In the genomic region with DNA sequence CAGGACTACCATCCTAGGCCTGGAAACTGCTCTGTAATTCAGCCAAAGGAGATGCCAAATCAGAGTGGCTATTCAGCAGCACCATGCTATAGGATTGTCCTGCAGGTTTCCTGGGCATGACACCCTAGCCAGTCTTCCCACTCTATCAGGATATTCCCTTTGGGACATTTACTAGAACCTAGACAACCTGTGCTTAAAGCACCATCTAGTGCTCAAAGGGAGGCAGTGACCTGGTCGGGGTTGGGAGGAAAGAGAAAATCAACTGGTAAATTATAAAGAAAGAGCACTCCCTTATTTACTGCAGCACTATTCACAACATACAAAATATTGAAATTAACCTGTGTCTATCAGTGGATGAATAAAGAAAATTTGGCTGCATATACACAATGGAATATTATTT, we compare ENCODE assay signal across 9 cellular contexts.
A peak's percentile ranks its signal among the peaks of the same experiment; 100 is the strongest.
DNase-seq lines count a peak whose midpoint lies in the region; ATAC-seq, FAIRE-seq and TF ChIP-seq lines count a peak whose summit lies in the region.
"Had no signal": no experiment of that assay in that cellular context is flagged by ENCODE, and none has a peak within 500 bp of the region (broad histone marks: within the 10 kb centered on the region; RNA-seq: fewer than 3 reads in every experiment).

No MANE protein-coding gene starts in this region.

- no peak overlapping the region for H3K4me3 Mint-ChIP-seq in progenitor cell of endocrine pancreas (ENCODE audit: low read depth)

- peaks cover 0 to 10% of the 10 kb centered on the region in 2 experiments for H3K27me3 ChIP-seq in endothelial cell of umbilical vein (ENCODE audit: control insufficient read depth in 2 of 2, insufficient read depth in 2 of 2, low read length in 2 of 2)

- POLR2A ChIA-PET in endothelial cell of umbilical vein (lab: Charles Lee): no interaction called here

- ATAC-seq in GM18873 (IDR thresholded peaks at IDR 0.05; ENCODE audit: low FRiP score, unreplicated experiment) (no peak), GM19463 (IDR thresholded peaks at IDR 0.05; ENCODE audit: unreplicated experiment) (no peak)

- peaks cover 3% of the 10 kb centered on the region for H3K27me3 Mint-ChIP-seq in progenitor cell of endocrine pancreas

- peaks cover 5% of the 10 kb centered on the region for H3K4me1 Mint-ChIP-seq in progenitor cell of endocrine pancreas (ENCODE audit: low read depth)

- no peak overlapping the region for H3K4me2 ChIP-seq in endothelial cell of umbilical vein (ENCODE audit: insufficient read depth, low read length)

- peak; percentile 10 for DNase-seq in DMS153 (lab: John Stamatoyannopoulos, UW)
- DNase-seq in DMS153 treated with DMSO at 0.1 percent for 48 hours (lab: John Stamatoyannopoulos, UW; ENCODE audit: unreplicated experiment): no peak
- DNase-seq in NCI-H226: peak; percentile 33
- DNase-seq in endothelial cell of umbilical vein (ENCODE audit: low read depth, low spot score): peak; percentile 47
- no peak for DNase-seq in progenitor cell of endocrine pancreas (ENCODE audit: low spot score, unreplicated experiment)
- no peak for DNase-seq in NCI-H2029 treated with DMSO at 0.1 percent for 48 hours (lab: John Stamatoyannopoulos, UW)

- TF ChIP-seq CTCF in endothelial cell of umbilical vein (IDR thresholded peaks at IDR 0.05; ENCODE audit: extremely low read depth in 1 of 2, insufficient read depth in 1 of 2, low read depth in 1 of 2, low read length in 2 of 2) (peak; percentile 56 to 72), progenitor cell of endocrine pancreas (IDR thresholded peaks at IDR 0.05; ENCODE audit: unreplicated experiment) (peak; percentile 68)

- H3K36me3 Mint-ChIP-seq in progenitor cell of endocrine pancreas (ENCODE audit: insufficient read depth): no peaks in the 10 kb centered on the region

- H3K27ac Mint-ChIP-seq in progenitor cell of endocrine pancreas: no peak overlapping the region

- no TSS peak for BruUV-seq in endothelial cell of umbilical vein (replicated peaks; lab: Mats Ljungman, UMichigan)

- no peaks in the 10 kb centered on the region for H4K20me1 ChIP-seq in endothelial cell of umbilical vein (replicated peaks; ENCODE audit: control insufficient read depth, extremely low read depth, insufficient read depth, low read length)

- no peaks in the 10 kb centered on the region for H3K4me1 ChIP-seq in endothelial cell of umbilical vein (ENCODE audit: control insufficient read depth, extremely low read depth, insufficient read depth, low read length)

- H3K9ac ChIP-seq in endothelial cell of umbilical vein (replicated peaks; ENCODE audit: extremely low read depth, insufficient read depth, low read length): no peak overlapping the region

- no peak overlapping the region for H2AFZ ChIP-seq in endothelial cell of umbilical vein (ENCODE audit: low read depth, low read length)

- H3K27ac ChIP-seq in endothelial cell of umbilical vein (ENCODE audit: insufficient read depth, low read depth, low read length): no peak overlapping the region

- no peak overlapping the region for H3K4me3 ChIP-seq in endothelial cell of umbilical vein (replicated peaks in 1 of 3; ENCODE audit: insufficient read depth in 1 of 3, low read depth in 1 of 3, low read length in 3 of 3)

- H3K9me3 Mint-ChIP-seq in progenitor cell of endocrine pancreas (ENCODE audit: low read depth): no peaks in the 10 kb centered on the region

- dilution Hi-C loops in endothelial cell of umbilical vein (cut with MboI; ENCODE audit: extremely low pct_ligation_motif_present, low sequenced_read_pairs): no loop called here

- FAIRE-seq in endothelial cell of umbilical vein (lab: Jason Lieb, UNC): peak; percentile 93
- FAIRE-seq: A204.1 had no signal

- no peaks in the 10 kb centered on the region for H3K79me2 ChIP-seq in endothelial cell of umbilical vein (ENCODE audit: control insufficient read depth, insufficient read depth, low read length)

- CTCF ChIA-PET in endothelial cell of umbilical vein (lab: Charles Lee): interaction anchor here (1.3 to 3.0 kb wide), 9 partner anchors 61 to 478 kb away, joined by 3 to 23 read pairs (median 9); a partner anchor contains a TSS

- no peak for TF ChIP-seq POLR2A in endothelial cell of umbilical vein (IDR thresholded peaks at IDR 0.05; ENCODE audit: low read depth, low read length)

- intact Hi-C loops in endothelial cell of umbilical vein (cut with micrococcal nuclease): loop anchor here (1.0 kb wide), 3 partner anchors 395 to 466 kb away; no protein-coding TSS in a partner anchor

- H3K9me1 ChIP-seq in endothelial cell of umbilical vein (replicated peaks; ENCODE audit: control insufficient read depth, extremely low read depth, insufficient read depth, low read length): no peaks in the 10 kb centered on the region

- no peaks in the 10 kb centered on the region for H3K36me3 ChIP-seq in endothelial cell of umbilical vein (ENCODE audit: control insufficient read depth in 2 of 2, extremely low read depth in 1 of 2, insufficient read depth in 2 of 2, low read length in 2 of 2)

- H3K9me3 ChIP-seq in endothelial cell of umbilical vein (replicated peaks; ENCODE audit: control insufficient read depth, insufficient read depth, low read length): no peaks in the 10 kb centered on the region

TF ChIP-seq in endothelial cell of umbilical vein, 7 proteins besides CTCF, POLR2A, EP300 and RAD21:
- TF ChIP-seq, protein P1, sequence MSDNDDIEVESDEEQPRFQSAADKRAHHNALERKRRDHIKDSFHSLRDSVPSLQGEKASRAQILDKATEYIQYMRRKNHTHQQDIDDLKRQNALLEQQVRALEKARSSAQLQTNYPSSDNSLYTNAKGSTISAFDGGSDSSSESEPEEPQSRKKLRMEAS (IDR thresholded peaks at IDR 0.05; ENCODE audit: insufficient read depth, insufficient read length): no peak
- no peak for TF ChIP-seq FOS (IDR thresholded peaks at IDR 0.05; ENCODE audit: borderline replicate concordance, insufficient read depth, low read length)
- no peak for TF ChIP-seq GATA2 (IDR thresholded peaks at IDR 0.05; ENCODE audit: insufficient read depth, insufficient read length, low read depth, low read length)
- TF ChIP-seq EZH2 (IDR thresholded peaks at IDR 0.05; ENCODE audit: borderline replicate concordance, low read depth, low read length, severe bottlenecking): no peak
- TF ChIP-seq JUN (IDR thresholded peaks at IDR 0.05; ENCODE audit: borderline replicate concordance, insufficient read depth, insufficient read length, low read depth): no peak
- TF ChIP-seq MYC (IDR thresholded peaks at IDR 0.05; ENCODE audit: low read depth, low read length): no peak
- no peak for TF ChIP-seq POLR2AphosphoS5 (IDR thresholded peaks at IDR 0.05; ENCODE audit: insufficient read depth, low read depth, low read length)

Comparison
In these comparisons a context has a peak if more than half of its experiments do, and no peak if none do; other contexts are left out.
1. DNase-seq: peak in DMS153 (single experiment), NCI-H226 (single experiment) and endothelial cell of umbilical vein (single experiment); none in DMS153 treated with DMSO at 0.1 percent for 48 hours (single experiment), progenitor cell of endocrine pancreas (single experiment) and NCI-H2029 treated with DMSO at 0.1 percent for 48 hours (single experiment).